Comparison of ENCODE assay signal across 9 cellular contexts in genomic region chr16:3780570-3780969, GRCh38.
DNase-seq lines count a peak whose midpoint lies in the region; ATAC-seq, FAIRE-seq and TF ChIP-seq lines count a peak whose summit lies in the region.
"Had no signal": no experiment of that assay in that cellular context is flagged by ENCODE, and none has a peak within 500 bp of the region (broad histone marks: within the 10 kb centered on the region; RNA-seq: fewer than 3 reads in every experiment).

No MANE protein-coding gene starts in this region.

- DNase-seq in activated naive CD4-positive, alpha-beta T cell treated with anti-CD3 and anti-CD28 coated beads, Interleukin-2, amount 50 U/mL, for 72 hours (ENCODE audit: low spot score in 2 of 2) = no peak
- DNase-seq in activated naive CD4-positive, alpha-beta T cell (lab: John Stamatoyannopoulos, UW) = no peak
- DNase-seq in NCI-H526 treated with DMSO at 0.1 percent for 48 hours (lab: John Stamatoyannopoulos, UW) (peak; percentile 13), dermis microvascular lymphatic vessel endothelial cell (ENCODE audit: low read depth in 2 of 2) (peak; percentile 9 to 46), hepatocyte (ENCODE audit: low spot score) (no peak), GM12891 (ENCODE audit: insufficient read length, low spot score) (no peak)
- no peak for DNase-seq in stimulated activated effector memory CD8-positive, alpha-beta T cell treated with anti-CD3 and anti-CD28 coated beads, Interleukin-12 subunit alpha, Interleukin-12 subunit beta, amount 100 ng/mL, for 72 hours (ENCODE audit: low spot score in 2 of 2)
- DNase-seq: KG1 had no signal

- no peaks in the 10 kb centered on the region for H3K9me3 Mint-ChIP-seq in activated naive CD4-positive, alpha-beta T cell treated with anti-CD3 and anti-CD28 coated beads, Interleukin-2, amount 50 U/mL, for 72 hours
- no peaks in the 10 kb centered on the region for H3K9me3 Mint-ChIP-seq in stimulated activated effector memory CD8-positive, alpha-beta T cell treated with anti-CD3 and anti-CD28 coated beads, Interleukin-12 subunit alpha, Interleukin-12 subunit beta, amount 100 ng/mL, for 72 hours

- no peak for TF ChIP-seq POLR2A in GM12891 (IDR thresholded peaks at IDR 0.05; ENCODE audit: low read depth, low read length)

- no peaks in the 10 kb centered on the region for H3K9me3 ChIP-seq in hepatocyte (ENCODE audit: low read depth)

- H3K27ac ChIP-seq in hepatocyte = no peak overlapping the region

- no peaks in the 10 kb centered on the region for H3K36me3 ChIP-seq in hepatocyte (replicated peaks; ENCODE audit: insufficient read depth, low read depth)

- H3K4me3 ChIP-seq in hepatocyte = no peak overlapping the region

- no peaks in the 10 kb centered on the region for H3K36me3 Mint-ChIP-seq in activated naive CD4-positive, alpha-beta T cell treated with anti-CD3 and anti-CD28 coated beads, Interleukin-2, amount 50 U/mL, for 72 hours
- H3K36me3 Mint-ChIP-seq in stimulated activated effector memory CD8-positive, alpha-beta T cell treated with anti-CD3 and anti-CD28 coated beads, Interleukin-12 subunit alpha, Interleukin-12 subunit beta, amount 100 ng/mL, for 72 hours = peaks cover 83% of the 10 kb centered on the region

- H3K4me1 Mint-ChIP-seq in stimulated activated effector memory CD8-positive, alpha-beta T cell treated with anti-CD3 and anti-CD28 coated beads, Interleukin-12 subunit alpha, Interleukin-12 subunit beta, amount 100 ng/mL, for 72 hours = peaks cover 29% of the 10 kb centered on the region

- H3K4me2 ChIP-seq in hepatocyte = no peak overlapping the region

- no peak for FAIRE-seq in GM12891 (lab: Jason Lieb, UNC)

- peak overlapping the region in 1 of 2 donors; percentile 17 for H3K27ac Mint-ChIP-seq in activated naive CD4-positive, alpha-beta T cell treated with anti-CD3 and anti-CD28 coated beads, Interleukin-2, amount 50 U/mL, for 72 hours
- H3K27ac Mint-ChIP-seq in stimulated activated effector memory CD8-positive, alpha-beta T cell treated with anti-CD3 and anti-CD28 coated beads, Interleukin-12 subunit alpha, Interleukin-12 subunit beta, amount 100 ng/mL, for 72 hours = no peak overlapping the region

- no peak for TF ChIP-seq CTCF in hepatocyte (IDR thresholded peaks at IDR 0.05; ENCODE audit: poor library complexity)

- peaks cover 53% of the 10 kb centered on the region for H3K79me2 ChIP-seq in hepatocyte

- no peaks in the 10 kb centered on the region for H3K27me3 ChIP-seq in hepatocyte

- no peak overlapping the region for H3K4me3 Mint-ChIP-seq in stimulated activated effector memory CD8-positive, alpha-beta T cell treated with anti-CD3 and anti-CD28 coated beads, Interleukin-12 subunit alpha, Interleukin-12 subunit beta, amount 100 ng/mL, for 72 hours

- peak; percentile 26 to 66 for ATAC-seq in activated naive CD4-positive, alpha-beta T cell treated with anti-CD3 and anti-CD28 coated beads, Interleukin-2, amount 50 U/mL, for 72 hours
- peak; percentile 39 for ATAC-seq in stimulated activated effector memory CD8-positive, alpha-beta T cell treated with anti-CD3 and anti-CD28 coated beads, Interleukin-12 subunit alpha, Interleukin-12 subunit beta, amount 100 ng/mL, for 72 hours
- no peak for ATAC-seq in GM21447 (IDR thresholded peaks at IDR 0.05; ENCODE audit: unreplicated experiment)

- H3K4me1 ChIP-seq in hepatocyte (ENCODE audit: insufficient read depth) = no peaks in the 10 kb centered on the region

- peaks cover 22% of the 10 kb centered on the region for H4K20me1 ChIP-seq in hepatocyte (ENCODE audit: insufficient read depth, poor library complexity, severe bottlenecking)

- no peak overlapping the region for H2AFZ ChIP-seq in hepatocyte

- H3K9me2 ChIP-seq in hepatocyte (replicated peaks; ENCODE audit: insufficient read depth) = no peaks in the 10 kb centered on the region

- 86% methylated on average over 6 of the region's 6 CpGs for WGBS in hepatocyte (ENCODE audit: low lambda C conversion rate, missing lambda C conversion rate)

TF ChIP-seq in GM12891, 5 proteins besides CTCF, POLR2A, EP300 and RAD21:
- no peak for TF ChIP-seq POLR2AphosphoS5 (IDR thresholded peaks at IDR 0.05; ENCODE audit: low read depth, low read length)
- no peak for TF ChIP-seq PAX5 (IDR thresholded peaks at IDR 0.05; ENCODE audit: insufficient read depth, low read length, severe bottlenecking)
- TF ChIP-seq TAF1 (IDR thresholded peaks at IDR 0.05; ENCODE audit: low read depth, low read length) = no peak
- TF ChIP-seq SPI1 (IDR thresholded peaks at IDR 0.05; ENCODE audit: low read depth, low read length) = no peak
- no peak for TF ChIP-seq POU2F2 (IDR thresholded peaks at IDR 0.05; ENCODE audit: low read depth, low read length)

Comparison
In these comparisons a context has a peak if more than half of its experiments do, and no peak if none do; other contexts are left out.
1. DNase-seq: peak in NCI-H526 treated with DMSO at 0.1 percent for 48 hours (single experiment) and dermis microvascular lymphatic vessel endothelial cell (2 of 2); none in activated naive CD4-positive, alpha-beta T cell treated with anti-CD3 and anti-CD28 coated beads, Interleukin-2, amount 50 U/mL, for 72 hours (0 of 2), activated naive CD4-positive, alpha-beta T cell (0 of 4), stimulated activated effector memory CD8-positive, alpha-beta T cell treated with anti-CD3 and anti-CD28 coated beads, Interleukin-12 subunit alpha, Interleukin-12 subunit beta, amount 100 ng/mL, for 72 hours (0 of 2), hepatocyte (single experiment) and GM12891 (single experiment).